ENCODE assay signal across 32 cellular contexts in genomic region chr3:65230251-65231140, GRCh38.
DNase-seq lines count a peak whose midpoint lies in the region; ATAC-seq, FAIRE-seq and TF ChIP-seq lines count a peak whose summit lies in the region.
"Had no signal": no experiment of that assay in that cellular context is flagged by ENCODE, and none has a peak within 500 bp of the region (broad histone marks: within the 10 kb centered on the region; RNA-seq: fewer than 3 reads in every experiment).

No MANE protein-coding gene starts in this region.

- H3K27ac ChIP-seq in K562 (ENCODE audit: extremely low read depth, low read depth, low read length) = no peak overlapping the region
- H3K27ac ChIP-seq in transverse colon = peak overlapping the region in 3 of 4 donors; percentile 41 to 58 (median 53)
- H3K27ac ChIP-seq: adrenal gland, HL-60, VCaP had no signal

- CTCF ChIA-PET in K562 (lab: Yijun Ruan, JAX; ENCODE audit: low intra/inter-chr PET ratio) = no interaction called here

- no peak for TF ChIP-seq RAD21 in K562 (CRISPR knock-in tag; conservative IDR thresholded peaks at IDR 0.05 in 1 of 2, IDR thresholded peaks at IDR 0.05 in 1 of 2)

- no peaks in the 10 kb centered on the region for H4K20me1 ChIP-seq in K562 (replicated peaks; ENCODE audit: control insufficient read depth, insufficient read depth, low read length)

- TF ChIP-seq CTCF in K562 (IDR thresholded peaks at IDR 0.05 in 2 of 3, conservative IDR thresholded peaks at IDR 0.05 in 1 of 3; ENCODE audit: insufficient read depth in 2 of 3, low read depth in 1 of 3, low read length in 3 of 3) (no peak), transverse colon (IDR thresholded peaks at IDR 0.05) (no peak)

- H3K4me2 ChIP-seq in K562 (ENCODE audit: insufficient read depth, low read length) = no peak overlapping the region

- no peak for FAIRE-seq in K562 (lab: Jason Lieb, UNC)
- FAIRE-seq: colon, endothelial cell of umbilical vein, islet of Langerhans had no signal

- 3% methylated on average over 14 of the region's 14 CpGs for WGBS in K562 (ENCODE audit: insufficient coverage, low coverage, missing lambda C conversion rate)
- 63 to 71% methylated on average over 4 to 14 of the region's 14 CpGs for WGBS in transverse colon (ENCODE audit: low coverage in 1 of 2), 2 donors

- H3K36me3 ChIP-seq in K562 (ENCODE audit: control insufficient read depth, insufficient read depth, low read length) (no peaks in the 10 kb centered on the region), transverse colon (no peaks in the 10 kb centered on the region)
- H3K36me3 ChIP-seq: adrenal gland had no signal

- intact Hi-C loops in K562 (cut with micrococcal nuclease) (no loop called here), transverse colon (cut with DNase I; ENCODE audit: low total_unique reads) (no loop called here)

- in situ Hi-C loops in K562 (cut with MboI) (no loop called here), transverse colon (cut with MboI; ENCODE audit: low pct_ligation_motif_present in 1 of 4, low pct_unique_long_range_greater_than_20kb in 1 of 4, low sequenced_read_pairs in 3 of 4) (loop anchor here in 3 of 4 donors (25.0 kb wide), 1 partner anchor 693 kb away; no protein-coding TSS in a partner anchor)

- H3K79me2 ChIP-seq in K562 (ENCODE audit: control insufficient read depth, insufficient read depth, low read length) = no peaks in the 10 kb centered on the region

- TF ChIP-seq POLR2A in K562 (conservative IDR thresholded peaks at IDR 0.05) = no peak
- TF ChIP-seq POLR2A in transverse colon (IDR thresholded peaks at IDR 0.05) = no peak

- H3K4me3 ChIP-seq in K562 (no peak overlapping the region), transverse colon (no peak overlapping the region)
- H3K4me3 ChIP-seq: adrenal gland had no signal

- H3K4me1 ChIP-seq in K562 (replicated peaks in 1 of 2; ENCODE audit: control insufficient read depth in 2 of 2, insufficient read depth in 2 of 2, low read length in 2 of 2) (no peaks in the 10 kb centered on the region), transverse colon (no peaks in the 10 kb centered on the region)
- H3K4me1 ChIP-seq: adrenal gland had no signal

- no peak overlapping the region for H3K9ac ChIP-seq in K562 (ENCODE audit: insufficient read depth in 1 of 2, low read depth in 2 of 2, low read length in 2 of 2)

- POLR2A ChIA-PET in K562 (lab: Yijun Ruan, JAX) = interaction anchor here (0.6 to 1.5 kb wide), 2 partner anchors 10 to 157 kb away, joined by 3 read pairs; no protein-coding TSS in a partner anchor

- DNase-seq in HT1080 (ENCODE audit: low read depth) (peak; percentile 55), K562 (ENCODE audit: extremely low read depth in 1 of 4, low spot score in 3 of 4) (peak in 1 of 4 experiments; percentile 1), islet precursor cell (peak; percentile 61), transverse colon (no peak), NCI-H1436 (lab: John Stamatoyannopoulos, UW) (no peak)
- no peak for DNase-seq in stimulated activated CD4-positive, alpha-beta T cell treated with anti-CD3 and anti-CD28 coated beads, Interleukin-4, amount 100 ng/mL, for 1 hour
- no peak for DNase-seq in stimulated activated CD4-positive, alpha-beta T cell treated with anti-CD3 and anti-CD28 coated beads, Interleukin-15, amount 100 ng/mL, for 24 hours
- DNase-seq: activated CD4-positive, alpha-beta T cell treated with anti-CD3 and anti-CD28 coated beads for 4 hours; activated CD8-positive, alpha-beta T cell treated with anti-CD3 and anti-CD28 coated beads, Interleukin-2, amount 10 ng/mL, durations not matched to agents 7 days and 5 days; activated naive CD4-positive, alpha-beta T cell treated with anti-CD3 and anti-CD28 coated beads, Interleukin-2, amount 10 ng/mL, durations not matched to agents 7 days and 5 days; adrenal gland; Calu3; DMS79; GF-D8; glutamatergic neuron; GOT3; Kasumi-1; naive thymus-derived CD8-positive, alpha-beta T cell; NCI-H1417 treated with DMSO at 0.1 percent for 48 hours; NCI-H2081 treated with DMSO at 0.1 percent for 48 hours; NCI-H345; NCI-H748 treated with DMSO at 0.1 percent for 48 hours; SHP77; stimulated activated naive B cell treated with anti-CD40 and anti-IgM and Interleukin-4, amounts not matched to agents 10 μg/mL and 1 μg/mL and 100 μg/mL, for 72 hours; substantia nigra had no signal

- H3K27me3 ChIP-seq in K562 (ENCODE audit: control insufficient read depth in 2 of 2, insufficient read depth in 2 of 2, low read length in 2 of 2) (no peaks in the 10 kb centered on the region), transverse colon (no peaks in the 10 kb centered on the region)
- H3K27me3 ChIP-seq: adrenal gland had no signal

- no peaks in the 10 kb centered on the region for H3K9me3 ChIP-seq in K562 (replicated peaks; ENCODE audit: control insufficient read depth, insufficient read depth, low read depth, low read length)
- H3K9me3 ChIP-seq in transverse colon = no peaks in the 10 kb centered on the region
- H3K9me3 ChIP-seq: adrenal gland had no signal

- no TSS peak for BruUV-seq in K562 (replicated peaks; lab: Mats Ljungman, UMichigan)

- H2AFZ ChIP-seq in K562 (ENCODE audit: low read depth, low read length) = no peak overlapping the region

- ATAC-seq in K562 = peak; percentile 50
- no peak for ATAC-seq in HG02840 (IDR thresholded peaks at IDR 0.05; ENCODE audit: low FRiP score, unreplicated experiment)
- ATAC-seq: activated CD8-positive, alpha-beta T cell treated with anti-CD3 and anti-CD28 coated beads, Interleukin-2, amount 10 ng/mL, durations not matched to agents 7 days and 5 days; naive thymus-derived CD8-positive, alpha-beta T cell; Panc1; stimulated activated naive B cell treated with anti-CD40 and anti-IgM and Interleukin-4, amounts not matched to agents 10 μg/mL and 1 μg/mL and 100 μg/mL, for 72 hours had no signal

- TF ChIP-seq EP300 in K562 (IDR thresholded peaks at IDR 0.05; ENCODE audit: low read length) (no peak), transverse colon (IDR thresholded peaks at IDR 0.05; ENCODE audit: low read depth) (no peak)

- H3K9me1 ChIP-seq in K562 (ENCODE audit: control insufficient read depth, insufficient read depth, low read length) = no peaks in the 10 kb centered on the region

TF ChIP-seq in K562, 482 proteins besides CTCF, POLR2A, EP300 and RAD21 (continues in another document):
- no peak for TF ChIP-seq HMG20A (CRISPR knock-in tag; conservative IDR thresholded peaks at IDR 0.05)
- no peak for TF ChIP-seq ZNF507 (tag; conservative IDR thresholded peaks at IDR 0.05)
- no peak for TF ChIP-seq ZNF41 (CRISPR knock-in tag; conservative IDR thresholded peaks at IDR 0.05)
- no peak for TF ChIP-seq E2F5 (CRISPR knock-in tag; IDR thresholded peaks at IDR 0.05)
- no peak for TF ChIP-seq TCFL5 (CRISPR knock-in tag; conservative IDR thresholded peaks at IDR 0.05)
- TF ChIP-seq GABPB1 (CRISPR knock-in tag; IDR thresholded peaks at IDR 0.05) = no peak
- no peak for TF ChIP-seq RBM22 (IDR thresholded peaks at IDR 0.05; ENCODE audit: low read depth, low read length, poor library complexity, severe bottlenecking)
- TF ChIP-seq GTF2E2 (tag; IDR thresholded peaks at IDR 0.05) = no peak
- TF ChIP-seq CREM (IDR thresholded peaks at IDR 0.05; ENCODE audit: low read depth) = peak; percentile 79
- TF ChIP-seq CBX1 (IDR thresholded peaks at IDR 0.05; ENCODE audit: low read depth) = no peak
- TF ChIP-seq XRCC3 (IDR thresholded peaks at IDR 0.05) = no peak
- no peak for TF ChIP-seq ZBTB12 (CRISPR knock-in tag; IDR thresholded peaks at IDR 0.05)
- TF ChIP-seq JUND (IDR thresholded peaks at IDR 0.05; ENCODE audit: borderline replicate concordance, low read depth, low read length) = 0 out of 2 replicates have a peak, but pooled peaks have one; percentile 27
- peak; percentile 18; the same call in 1 of the 3 replicates for TF ChIP-seq JUND (tag; IDR thresholded peaks at IDR 0.05; ENCODE audit: borderline replicate concordance, low read depth, low read length)
- no peak for TF ChIP-seq CHD4 (IDR thresholded peaks at IDR 0.05; ENCODE audit: insufficient read depth, insufficient replicate concordance, low read depth, low read length, poor library complexity, severe bottlenecking)
- no peak for TF ChIP-seq RBM39 (optimal IDR thresholded peaks at IDR 0.05; ENCODE audit: low read depth, low read length)
- no peak for TF ChIP-seq ASH1L (IDR thresholded peaks at IDR 0.05; ENCODE audit: borderline replicate concordance, low read depth, partially characterized antibody)
- TF ChIP-seq RBM15 (IDR thresholded peaks at IDR 0.05; ENCODE audit: insufficient read depth, low read length) = no peak
- no peak for TF ChIP-seq RFX5 (IDR thresholded peaks at IDR 0.05; ENCODE audit: low read depth, low read length)
- no peak for TF ChIP-seq ZC3H11A (IDR thresholded peaks at IDR 0.05; ENCODE audit: low read depth, low read length)
- TF ChIP-seq PRMT5 (CRISPR knock-in tag; IDR thresholded peaks at IDR 0.05) = no peak
- no peak for TF ChIP-seq SRSF1 (IDR thresholded peaks at IDR 0.05; ENCODE audit: low read depth, low read length)
- TF ChIP-seq FOXM1 (IDR thresholded peaks at IDR 0.05; ENCODE audit: low read depth) = no peak
- TF ChIP-seq FOXM1 (CRISPR knock-in tag; IDR thresholded peaks at IDR 0.05; ENCODE audit: low read depth) = no peak
- no peak for TF ChIP-seq HDAC8 (tag; IDR thresholded peaks at IDR 0.05)
- no peak for TF ChIP-seq ZNF239 (CRISPR knock-in tag; IDR thresholded peaks at IDR 0.05)
- TF ChIP-seq KDM5B (IDR thresholded peaks at IDR 0.05; ENCODE audit: insufficient replicate concordance, low read depth, low read length) = no peak

Comparison
In these comparisons a context has a peak if more than half of its experiments do, and no peak if none do; other contexts are left out.
1. DNase-seq: peak in HT1080 (single experiment) and islet precursor cell (single experiment); none in transverse colon (single experiment), NCI-H1436 (single experiment), stimulated activated CD4-positive, alpha-beta T cell treated with anti-CD3 and anti-CD28 coated beads, Interleukin-4, amount 100 ng/mL, for 1 hour (single experiment) and stimulated activated CD4-positive, alpha-beta T cell treated with anti-CD3 and anti-CD28 coated beads, Interleukin-15, amount 100 ng/mL, for 24 hours (single experiment).